Comparison of ENCODE assay signal across 1 cellular context in genomic region chr3:48897401-48898376, GRCh38.
TF ChIP-seq lines count a peak whose summit lies in the region.

No MANE protein-coding gene starts in this region.

TF ChIP-seq in GM12878, 131 proteins besides CTCF, POLR2A, EP300 and RAD21 (continued from another document):
- no peak for TF ChIP-seq POLR2AphosphoS2 (IDR thresholded peaks at IDR 0.05; ENCODE audit: low read depth, low read length)
